11 cellular contexts compared by ENCODE assay signal in the genomic region with DNA sequence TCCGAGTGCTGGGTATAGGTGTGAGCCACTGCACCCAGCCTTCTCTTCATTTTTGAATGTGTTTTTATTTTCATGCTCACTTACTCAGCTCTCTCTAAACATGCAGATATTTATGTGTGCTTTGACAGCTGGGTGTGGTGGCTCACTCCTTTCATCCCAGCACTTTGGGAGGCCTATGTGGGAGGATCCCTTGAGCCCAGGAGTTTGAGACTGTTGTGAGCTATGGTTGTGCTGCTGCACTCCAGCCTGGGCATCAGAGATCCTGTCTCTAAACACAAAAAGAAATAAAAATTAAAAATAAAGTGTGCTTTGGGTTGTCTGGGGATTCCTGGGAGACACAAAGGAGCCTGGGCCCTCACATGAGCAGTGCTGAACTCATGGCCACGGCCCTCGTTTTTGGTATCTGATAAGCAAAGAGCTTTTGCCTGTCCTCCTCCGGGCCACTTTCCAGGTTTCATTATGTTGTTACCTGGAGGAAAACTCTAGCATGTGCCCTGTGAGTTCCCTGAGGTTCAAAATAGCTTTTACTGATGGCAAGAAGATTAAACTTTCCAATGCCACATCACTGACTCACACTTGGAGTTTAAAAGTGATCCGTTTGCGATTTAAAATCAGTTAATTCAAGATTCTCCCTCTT.
DNase-seq lines count a peak whose midpoint lies in the region; ATAC-seq and TF ChIP-seq lines count a peak whose summit lies in the region.
"Had no signal": no experiment of that assay in that cellular context is flagged by ENCODE, and none has a peak within 500 bp of the region (broad histone marks: within the 10 kb centered on the region; RNA-seq: fewer than 3 reads in every experiment).

No MANE protein-coding gene starts in this region.

- H3K27ac ChIP-seq in left ventricle myocardium inferior (replicated peaks) (peak overlapping the region; percentile 21), stomach smooth muscle (ENCODE audit: low read length) (peak overlapping the region; percentile 67), MM.1S (ENCODE audit: low read length) (no peak overlapping the region)
- H3K27ac ChIP-seq: upper lobe of right lung had no signal

- ATAC-seq in left cardiac atrium (no peak), left colon (peak; percentile 15), HG03342 (IDR thresholded peaks at IDR 0.05; ENCODE audit: unreplicated experiment) (no peak)

- DNase-seq in left ventricle myocardium inferior = no peak
- DNase-seq in left cardiac atrium = no peak
- DNase-seq in OCI-M1 (lab: John Stamatoyannopoulos, UW) = peak; percentile 89
- no peak for DNase-seq in left colon
- no peak for DNase-seq in putamen (ENCODE audit: low spot score)
- DNase-seq in MM.1S = no peak
- DNase-seq: NCI-H510A treated with DMSO at 0.1 percent for 48 hours, upper lobe of right lung had no signal

- no peaks in the 10 kb centered on the region for H3K9me2 ChIP-seq in MM.1S (replicated peaks; ENCODE audit: insufficient read depth, low read length)

- H3K27me3 ChIP-seq in left ventricle myocardium inferior (ENCODE audit: low read depth) (no peaks in the 10 kb centered on the region), stomach smooth muscle (ENCODE audit: control insufficient read depth in 1 of 2, insufficient read depth in 2 of 2, low read length in 2 of 2) (no peaks in the 10 kb centered on the region), MM.1S (replicated peaks; ENCODE audit: insufficient read depth, low read length) (no peaks in the 10 kb centered on the region)
- H3K27me3 ChIP-seq: pancreas, upper lobe of right lung had no signal

- no peak overlapping the region for H3K4me3 ChIP-seq in left ventricle myocardium inferior
- H3K4me3 ChIP-seq in stomach smooth muscle (ENCODE audit: low read length in 2 of 2) = no peak overlapping the region
- no peak overlapping the region for H3K4me3 ChIP-seq in MM.1S (ENCODE audit: low read length)
- H3K4me3 ChIP-seq: pancreas, upper lobe of right lung had no signal

- no peaks in the 10 kb centered on the region for H3K9me3 ChIP-seq in left ventricle myocardium inferior (replicated peaks)
- no peaks in the 10 kb centered on the region for H3K9me3 ChIP-seq in stomach smooth muscle (ENCODE audit: control insufficient read depth in 2 of 2, low read length in 2 of 2)
- H3K9me3 ChIP-seq in MM.1S (replicated peaks; ENCODE audit: insufficient read depth, low read length) = no peaks in the 10 kb centered on the region
- H3K9me3 ChIP-seq: pancreas, upper lobe of right lung had no signal

- H3K4me2 ChIP-seq in MM.1S (ENCODE audit: low read depth, low read length) = no peak overlapping the region

- H4K20me1 ChIP-seq in MM.1S (ENCODE audit: insufficient read depth, low read length) = no peaks in the 10 kb centered on the region

- no peaks in the 10 kb centered on the region for H3K79me2 ChIP-seq in MM.1S (ENCODE audit: low read length)

- intact Hi-C loops in left ventricle myocardium inferior (cut with micrococcal nuclease) = no loop called here
- intact Hi-C loops in left cardiac atrium (cut with DNase I) = no loop called here
- intact Hi-C loops in left colon (cut with DNase I, micrococcal nuclease) = no loop called here

- TF ChIP-seq CTCF in left ventricle myocardium inferior (IDR thresholded peaks at IDR 0.05; ENCODE audit: borderline replicate concordance) (no peak), MM.1S (IDR thresholded peaks at IDR 0.05; ENCODE audit: low read length) (no peak)

- no peak overlapping the region for H2AFZ ChIP-seq in MM.1S (ENCODE audit: low read length)

- H3K4me1 ChIP-seq in left ventricle myocardium inferior (peaks cover 44% of the 10 kb centered on the region), stomach smooth muscle (ENCODE audit: control insufficient read depth, insufficient read depth, low read length) (peaks cover 44% of the 10 kb centered on the region), MM.1S (ENCODE audit: low read length) (peaks cover 7% of the 10 kb centered on the region; the same call in 1 of the 2 replicates)

- no peaks in the 10 kb centered on the region for H3F3A ChIP-seq in MM.1S (ENCODE audit: insufficient read depth, low read length)

- H3K36me3 ChIP-seq in left ventricle myocardium inferior = no peaks in the 10 kb centered on the region
- H3K36me3 ChIP-seq in stomach smooth muscle (ENCODE audit: control insufficient read depth in 2 of 2, insufficient read depth in 2 of 2, low read length in 2 of 2) = no peaks in the 10 kb centered on the region
- no peaks in the 10 kb centered on the region for H3K36me3 ChIP-seq in MM.1S (replicated peaks; ENCODE audit: insufficient read depth, low read length)
- H3K36me3 ChIP-seq: pancreas, upper lobe of right lung had no signal

- H3K9ac ChIP-seq in stomach smooth muscle (ENCODE audit: low read length in 2 of 2) (peak overlapping the region in 1 of 2 donors; percentile 20), MM.1S (ENCODE audit: low read length) (no peak overlapping the region)
